In the genomic region with DNA sequence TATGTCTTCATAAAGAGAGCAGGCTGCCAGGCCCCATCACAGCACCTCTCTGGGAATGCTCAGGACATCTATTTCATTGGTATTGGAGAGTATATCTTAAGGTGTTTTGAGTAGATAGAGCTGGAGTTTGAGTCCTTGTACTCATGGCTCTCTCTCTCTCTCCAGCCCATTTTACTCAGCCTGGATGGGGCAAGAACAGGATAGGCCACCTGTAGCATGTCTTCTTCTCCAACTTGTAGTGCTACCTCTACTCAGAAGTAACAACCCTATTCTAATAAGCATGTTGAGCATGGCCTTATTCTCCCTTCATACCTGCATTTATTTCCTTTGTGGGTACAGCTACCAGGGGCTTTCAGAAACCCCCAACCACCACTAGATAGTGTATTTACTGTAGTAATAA, we compare ENCODE assay signal across 40 cellular contexts. TPM values are rescaled to one million over a fixed set of nuclear protein-coding genes. Genes with fewer than 3 reads are reported as not detected.
"Had no signal": no experiment of that assay in that cellular context is flagged by ENCODE, and none has a peak within 500 bp of the region (broad histone marks: within the 10 kb centered on the region; RNA-seq: fewer than 3 reads in every experiment).

No MANE protein-coding gene starts in this region.

- H3K27me3 ChIP-seq: MG63 had no signal

- H3K9me3 ChIP-seq: MG63 had no signal

- H3K9ac ChIP-seq: KMS-11 had no signal

- H3K4me3 ChIP-seq: MG63 had no signal

- DNase-seq: Karpas-422, Kasumi-1, KG1, MG63, MM.1S, MV-4-11, NCI-H1048, NCI-H1092, NCI-H1092 treated with DMSO at 0.1 percent for 48 hours, NCI-H1105, NCI-H1105 treated with DMSO at 0.1 percent for 48 hours, NCI-H1417, NCI-H1417 treated with DMSO at 0.1 percent for 48 hours, NCI-H1436, NCI-H1436 treated with DMSO at 0.1 percent for 48 hours, NCI-H146, NCI-H1694, NCI-H1694 treated with DMSO at 0.1 percent for 48 hours, NCI-H187, NCI-H187 treated with DMSO at 0.1 percent for 48 hours, NCI-H1930, NCI-H2029, NCI-H2029 treated with DMSO at 0.1 percent for 48 hours, NCI-H2081, NCI-H2081 treated with DMSO at 0.1 percent for 48 hours, NCI-H2107, NCI-H2171, NCI-H2171 treated with DMSO at 0.1 percent for 48 hours, NCI-H2227 treated with DMSO at 0.1 percent for 48 hours, NCI-H226, NCI-H345, NCI-H446, NCI-H446 treated with DMSO at 0.1 percent for 48 hours, NCI-H510A, NCI-H510A treated with DMSO at 0.1 percent for 48 hours had no signal

- H3K27ac ChIP-seq: KMS-11 had no signal

- H3K4me2 ChIP-seq: KMS-11 had no signal

- H3K36me3 ChIP-seq: MG63 had no signal

RNA-seq across cellular contexts. Expression of a gene that starts 21.9 kb away (rescaled TPM):
- total RNA-seq: LHCN-M2, M059J, MCF 10A, NCI-H460 had no signal
